ENCODE assay signal across 8 cellular contexts in genomic region chr5:39080597-39081204, GRCh38. TPM values are rescaled to one million over a fixed set of nuclear protein-coding genes. Genes with fewer than 3 reads are reported as not detected.
DNase-seq lines count a peak whose midpoint lies in the region; ATAC-seq, FAIRE-seq and TF ChIP-seq lines count a peak whose summit lies in the region.

No MANE protein-coding gene starts in this region.

- 5 to 7% methylated on average over 3 of the region's 3 CpGs for WGBS in heart right ventricle, 2 donors
- WGBS in psoas muscle, 3 donors = 6 to 7% (median 7%) methylated on average over 3 of the region's 3 CpGs

- H3K27ac ChIP-seq in astrocyte (ENCODE audit: low read depth, low read length) = no peak overlapping the region
- H3K27ac ChIP-seq in heart right ventricle = no peak overlapping the region
- H3K27ac ChIP-seq in psoas muscle = no peak overlapping the region

- H3K79me2 ChIP-seq in astrocyte (ENCODE audit: insufficient read depth, low read length) = no peaks in the 10 kb centered on the region

- H3K4me2 ChIP-seq in astrocyte (ENCODE audit: low read length) = no peak overlapping the region

- H3K27me3 Mint-ChIP-seq in astrocyte (ENCODE audit: low read depth, unreplicated experiment) = no peaks in the 10 kb centered on the region
- no peaks in the 10 kb centered on the region for H3K27me3 Mint-ChIP-seq in stimulated activated memory B cell treated with anti-CD40 and anti-IgM and Interleukin-4, amounts not matched to agents 10 μg/mL and 1 μg/mL and 100 μg/mL, for 72 hours

- H3K4me3 Mint-ChIP-seq in astrocyte (ENCODE audit: unreplicated experiment) = no peak overlapping the region
- no peak overlapping the region for H3K4me3 Mint-ChIP-seq in stimulated activated memory B cell treated with anti-CD40 and anti-IgM and Interleukin-4, amounts not matched to agents 10 μg/mL and 1 μg/mL and 100 μg/mL, for 72 hours

- H3K9me3 ChIP-seq in astrocyte (ENCODE audit: insufficient read depth, low read depth, low read length) = no peaks in the 10 kb centered on the region
- H3K9me3 ChIP-seq in heart right ventricle = no peaks in the 10 kb centered on the region
- no peaks in the 10 kb centered on the region for H3K9me3 ChIP-seq in psoas muscle

- no peak overlapping the region for H2AFZ ChIP-seq in astrocyte (ENCODE audit: low read depth, low read length)

- TF ChIP-seq CTCF in astrocyte (IDR thresholded peaks at IDR 0.05; ENCODE audit: insufficient read depth, low read depth, low read length) (peak; percentile 75), heart right ventricle (IDR thresholded peaks at IDR 0.05) (peak; percentile 73 to 94 (median 89)), psoas muscle (IDR thresholded peaks at IDR 0.05) (peak; percentile 92)

- no peak for TF ChIP-seq POLR2A in GM12891 (IDR thresholded peaks at IDR 0.05; ENCODE audit: low read depth, low read length)

- H3K27me3 ChIP-seq in H7 (ENCODE audit: control insufficient read depth, insufficient read depth, low read length) (no peaks in the 10 kb centered on the region), astrocyte (ENCODE audit: insufficient read depth, low read length) (no peaks in the 10 kb centered on the region), heart right ventricle (no peaks in the 10 kb centered on the region), psoas muscle (ENCODE audit: insufficient read depth in 3 of 3, low read length in 2 of 3) (no peaks in the 10 kb centered on the region)

- no peak overlapping the region for H3K4me3 ChIP-seq in H7 (ENCODE audit: insufficient read depth, low read depth, low read length)
- no peak overlapping the region for H3K4me3 ChIP-seq in astrocyte (ENCODE audit: insufficient read depth, low read depth, low read length)
- no peak overlapping the region for H3K4me3 ChIP-seq in heart right ventricle
- no peak overlapping the region for H3K4me3 ChIP-seq in psoas muscle

- H3K4me1 ChIP-seq in astrocyte (ENCODE audit: insufficient read depth, low read length) = peaks cover 7% of the 10 kb centered on the region
- H3K4me1 ChIP-seq in heart right ventricle = peaks cover 0 to 23% (median 6%) of the 10 kb centered on the region in 9 donors
- H3K4me1 ChIP-seq in psoas muscle = peaks cover 21% of the 10 kb centered on the region

- H3K9ac ChIP-seq in astrocyte (ENCODE audit: low read length) = no peak overlapping the region

- no peak overlapping the region for H3K27ac Mint-ChIP-seq in astrocyte (ENCODE audit: unreplicated experiment)
- H3K27ac Mint-ChIP-seq in stimulated activated memory B cell treated with anti-CD40 and anti-IgM and Interleukin-4, amounts not matched to agents 10 μg/mL and 1 μg/mL and 100 μg/mL, for 72 hours = no peak overlapping the region

- no peaks in the 10 kb centered on the region for H4K20me1 ChIP-seq in astrocyte (ENCODE audit: insufficient read depth, low read length)

- H3K4me1 Mint-ChIP-seq in astrocyte (ENCODE audit: low read depth, unreplicated experiment) = peaks cover 18% of the 10 kb centered on the region
- H3K4me1 Mint-ChIP-seq in stimulated activated memory B cell treated with anti-CD40 and anti-IgM and Interleukin-4, amounts not matched to agents 10 μg/mL and 1 μg/mL and 100 μg/mL, for 72 hours = peaks cover 19% of the 10 kb centered on the region

- DNase-seq in ELF-1 (ENCODE audit: low read depth, low spot score) (peak; percentile 49), H7 (peak; percentile 65), NCI-H510A treated with DMSO at 0.1 percent for 48 hours (lab: John Stamatoyannopoulos, UW) (peak; percentile 45), astrocyte (ENCODE audit: low read depth) (peak; percentile 56), heart right ventricle (peak; percentile 27 to 42), psoas muscle (no peak), GM12891 (ENCODE audit: insufficient read length, low spot score) (no peak)

- intact Hi-C loops in heart right ventricle (cut with DNase I) (loop anchor here in 7 of 10 donors (2.0 to 5.0 kb wide), 5 partner anchors 74 to 88 kb away; no protein-coding TSS in a partner anchor), psoas muscle (cut with DNase I) (loop anchor here (2.0 to 5.0 kb wide), 2 partner anchors 76 to 83 kb away; no protein-coding TSS in a partner anchor)

- H3K9me3 Mint-ChIP-seq in astrocyte (ENCODE audit: unreplicated experiment) = no peaks in the 10 kb centered on the region
- H3K9me3 Mint-ChIP-seq in stimulated activated memory B cell treated with anti-CD40 and anti-IgM and Interleukin-4, amounts not matched to agents 10 μg/mL and 1 μg/mL and 100 μg/mL, for 72 hours = peaks cover 3% of the 10 kb centered on the region

- H3K36me3 ChIP-seq in H7 (replicated peaks; ENCODE audit: control insufficient read depth, insufficient read depth, low read length) = no peaks in the 10 kb centered on the region
- no peaks in the 10 kb centered on the region for H3K36me3 ChIP-seq in astrocyte (ENCODE audit: insufficient read depth, low read length)
- H3K36me3 ChIP-seq in heart right ventricle = no peaks in the 10 kb centered on the region
- H3K36me3 ChIP-seq in psoas muscle (ENCODE audit: insufficient read depth in 1 of 2, low read depth in 1 of 2) = no peaks in the 10 kb centered on the region

- no peaks in the 10 kb centered on the region for H3K36me3 Mint-ChIP-seq in astrocyte (ENCODE audit: low read depth, unreplicated experiment)
- peaks cover 5% of the 10 kb centered on the region for H3K36me3 Mint-ChIP-seq in stimulated activated memory B cell treated with anti-CD40 and anti-IgM and Interleukin-4, amounts not matched to agents 10 μg/mL and 1 μg/mL and 100 μg/mL, for 72 hours

- no peak for FAIRE-seq in astrocyte (lab: Jason Lieb, UNC)
- no peak for FAIRE-seq in GM12891 (lab: Jason Lieb, UNC)

- peak; percentile 63 to 90 (median 79) for ATAC-seq in heart right ventricle
- peak; percentile 83 to 93 (median 91) for ATAC-seq in psoas muscle
- ATAC-seq in stimulated activated memory B cell treated with anti-CD40 and anti-IgM and Interleukin-4, amounts not matched to agents 10 μg/mL and 1 μg/mL and 100 μg/mL, for 72 hours = no peak

TF ChIP-seq in GM12891, 5 proteins besides CTCF, POLR2A, EP300 and RAD21:
- no peak for TF ChIP-seq TAF1 (IDR thresholded peaks at IDR 0.05; ENCODE audit: low read depth, low read length)
- no peak for TF ChIP-seq POU2F2 (IDR thresholded peaks at IDR 0.05; ENCODE audit: low read depth, low read length)
- TF ChIP-seq PAX5 (IDR thresholded peaks at IDR 0.05; ENCODE audit: insufficient read depth, low read length, severe bottlenecking) = no peak
- TF ChIP-seq POLR2AphosphoS5 (IDR thresholded peaks at IDR 0.05; ENCODE audit: low read depth, low read length) = no peak
- no peak for TF ChIP-seq SPI1 (IDR thresholded peaks at IDR 0.05; ENCODE audit: low read depth, low read length)
TF ChIP-seq in GM12891: peak in this region for 0.

RNA-seq across cellular contexts. Expression of gene RICTOR, which starts 6.5 kb away (rescaled TPM):
- 11.2 and 22.2 TPM in 2 replicates for total RNA-seq in H7 (2014; rRNA removed; shearing (Covaris generic))
- 38.2 and 43.2 TPM in 2 replicates for total RNA-seq in astrocyte
- total RNA-seq in heart right ventricle = 10 to 100 TPM; 23.2 to 88.3 (median 51.7) TPM
- 10 to 100 TPM in 1 of 2 donors, 1 to 10 TPM in 1; 3.1 to 17.6 TPM for polyA plus RNA-seq in heart right ventricle
- 10 to 100 TPM; 34.0 to 46.7 (median 41.0) TPM for total RNA-seq in psoas muscle
- 1 to 10 TPM; 2.7 to 9.5 (median 6.4) TPM for polyA plus RNA-seq in psoas muscle
- 3.6 TPM for polyA plus RNA-seq in GM12891 (2012; ENCODE audit: low read depth, missing spikeins)

Comparison
In these comparisons a context has a peak if more than half of its experiments do, and no peak if none do; other contexts are left out.
1. DNase-seq: peak in ELF-1 (single experiment), H7 (single experiment), NCI-H510A treated with DMSO at 0.1 percent for 48 hours (single experiment), astrocyte (single experiment) and heart right ventricle (2 of 2); none in psoas muscle (0 of 2) and GM12891 (single experiment).
2. Peak in every context shown above with its lines, with median percentiles within 50 percentile points of each other: CTCF ChIP-seq.